In the genomic region with DNA sequence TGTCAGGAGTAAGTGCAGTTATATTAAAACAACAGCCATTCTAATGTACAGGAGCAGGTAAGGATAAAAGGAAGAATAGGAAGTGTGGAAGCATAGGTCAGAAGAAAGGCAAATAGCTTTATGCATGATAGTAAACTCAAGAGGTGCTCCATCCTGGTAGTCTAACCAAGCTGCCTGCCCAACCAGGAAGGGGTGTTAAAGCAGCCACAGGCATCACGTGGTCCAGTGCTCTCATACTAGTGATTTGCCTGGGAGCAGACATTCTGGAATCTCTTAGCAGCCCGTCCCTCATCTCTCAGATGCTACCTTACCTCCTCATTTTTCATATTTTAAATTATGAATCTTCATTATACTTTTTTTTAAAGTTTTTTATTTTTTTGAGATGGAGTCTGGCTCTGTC, we compare ENCODE assay signal across 22 cellular contexts.
A peak's percentile ranks its signal among the peaks of the same experiment; 100 is the strongest.
DNase-seq lines count a peak whose midpoint lies in the region; ATAC-seq, FAIRE-seq and TF ChIP-seq lines count a peak whose summit lies in the region.
"Had no signal": no experiment of that assay in that cellular context is flagged by ENCODE, and none has a peak within 500 bp of the region (broad histone marks: within the 10 kb centered on the region; RNA-seq: fewer than 3 reads in every experiment).

No MANE protein-coding gene starts in this region.

- no peak for FAIRE-seq in HTR-8/SVneo (lab: Jason Lieb, UNC)
- no peak for FAIRE-seq in urothelium cell line (lab: Jason Lieb, UNC)
- FAIRE-seq: G401.6, GM12892, GM18507, HepG2 had no signal

- no peaks in the 10 kb centered on the region for H3K9me3 Mint-ChIP-seq in stimulated activated effector memory CD8-positive, alpha-beta T cell treated with anti-CD3 and anti-CD28 coated beads, Interleukin-12 subunit alpha, Interleukin-12 subunit beta, amount 100 ng/mL, for 72 hours
- H3K9me3 Mint-ChIP-seq: CD8-positive, alpha-beta T cell; HFFc6; IgD-negative memory B cell had no signal

- peak overlapping the region; percentile 85 for H3K27ac ChIP-seq in VCaP
- H3K27ac ChIP-seq: BLaER1 treated with 17β-estradiol and CSF1 and Interleukin-3, amounts not matched to agents 10 nM and 100 nM had no signal

- peak; percentile 4 for DNase-seq in DMS153 treated with DMSO at 0.1 percent for 48 hours (lab: John Stamatoyannopoulos, UW; ENCODE audit: unreplicated experiment)
- peak; percentile 33 for DNase-seq in DMS79 (lab: John Stamatoyannopoulos, UW)
- DNase-seq in NCI-H2029 (lab: John Stamatoyannopoulos, UW) = peak; percentile 14
- no peak for DNase-seq in kidney tubule cell (ENCODE audit: low spot score)
- DNase-seq in HTR-8/SVneo (ENCODE audit: insufficient read length, low spot score) = no peak
- DNase-seq in urothelium cell line (ENCODE audit: low spot score) = no peak
- DNase-seq in stimulated activated effector memory CD8-positive, alpha-beta T cell treated with anti-CD3 and anti-CD28 coated beads, Interleukin-12 subunit alpha, Interleukin-12 subunit beta, amount 100 ng/mL, for 72 hours (ENCODE audit: low spot score in 2 of 2) = no peak
- DNase-seq: Calu3; CD8-positive, alpha-beta T cell; GOT3; H7; HFFc6; KBM-7 had no signal

- no peak for ATAC-seq in stimulated activated effector memory CD8-positive, alpha-beta T cell treated with anti-CD3 and anti-CD28 coated beads, Interleukin-12 subunit alpha, Interleukin-12 subunit beta, amount 100 ng/mL, for 72 hours
- ATAC-seq: CD8-positive, alpha-beta T cell; HCT116; HepG2 had no signal

- H3K4me3 Mint-ChIP-seq in stimulated activated effector memory CD8-positive, alpha-beta T cell treated with anti-CD3 and anti-CD28 coated beads, Interleukin-12 subunit alpha, Interleukin-12 subunit beta, amount 100 ng/mL, for 72 hours = no peak overlapping the region
- H3K4me3 Mint-ChIP-seq: B cell; CD8-positive, alpha-beta T cell; HFFc6; IgD-negative memory B cell had no signal

- TF ChIP-seq CTCF in VCaP (conservative IDR thresholded peaks at IDR 0.05) = no peak

- no peak overlapping the region for H3K27ac Mint-ChIP-seq in stimulated activated effector memory CD8-positive, alpha-beta T cell treated with anti-CD3 and anti-CD28 coated beads, Interleukin-12 subunit alpha, Interleukin-12 subunit beta, amount 100 ng/mL, for 72 hours
- H3K27ac Mint-ChIP-seq: B cell; CD8-positive, alpha-beta T cell; HFFc6; IgD-negative memory B cell had no signal

- H3K4me1 Mint-ChIP-seq in stimulated activated effector memory CD8-positive, alpha-beta T cell treated with anti-CD3 and anti-CD28 coated beads, Interleukin-12 subunit alpha, Interleukin-12 subunit beta, amount 100 ng/mL, for 72 hours = no peaks in the 10 kb centered on the region
- H3K4me1 Mint-ChIP-seq: B cell, IgD-negative memory B cell had no signal

- peaks cover 80% of the 10 kb centered on the region for H3K36me3 Mint-ChIP-seq in stimulated activated effector memory CD8-positive, alpha-beta T cell treated with anti-CD3 and anti-CD28 coated beads, Interleukin-12 subunit alpha, Interleukin-12 subunit beta, amount 100 ng/mL, for 72 hours

Comparison
In these comparisons a context has a peak if more than half of its experiments do, and no peak if none do; other contexts are left out.
1. DNase-seq: peak in DMS153 treated with DMSO at 0.1 percent for 48 hours (single experiment), DMS79 (single experiment) and NCI-H2029 (single experiment); none in kidney tubule cell (single experiment), HTR-8/SVneo (single experiment), urothelium cell line (single experiment) and stimulated activated effector memory CD8-positive, alpha-beta T cell treated with anti-CD3 and anti-CD28 coated beads, Interleukin-12 subunit alpha, Interleukin-12 subunit beta, amount 100 ng/mL, for 72 hours (0 of 2).